In the genomic region with DNA sequence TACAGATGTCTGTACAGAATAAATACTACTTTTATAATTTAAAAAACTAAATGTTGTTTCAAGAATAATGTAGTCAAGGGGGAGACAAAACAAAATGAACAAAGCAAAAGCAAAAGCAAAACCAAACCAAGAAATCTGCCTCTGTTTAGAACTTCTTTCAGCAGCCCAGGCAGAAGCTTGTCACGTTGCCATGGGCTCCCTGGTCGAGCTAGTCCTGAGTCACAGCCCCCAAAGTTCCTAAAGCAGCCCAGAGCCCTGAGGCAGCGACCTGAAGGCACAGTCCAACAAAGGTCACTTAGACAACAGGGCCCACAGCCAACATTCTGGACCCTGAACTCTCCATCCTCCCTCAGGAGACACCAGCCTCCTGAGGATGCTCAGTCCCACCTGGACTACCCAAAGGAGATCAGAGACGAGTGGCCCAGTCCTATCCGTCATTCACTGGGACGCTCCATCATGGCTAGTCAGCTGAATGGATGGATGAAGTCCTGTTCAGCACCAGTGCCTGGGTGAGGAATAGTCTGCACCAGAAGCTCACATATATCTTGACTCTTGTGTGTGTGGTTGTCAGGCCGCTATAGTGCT, we compare ENCODE assay signal across 23 cellular contexts. TPM values are rescaled to one million over a fixed set of nuclear protein-coding genes. Genes with fewer than 3 reads are reported as not detected.
A peak's percentile ranks its signal among the peaks of the same experiment; 100 is the strongest.
DNase-seq lines count a peak whose midpoint lies in the region; ATAC-seq and TF ChIP-seq lines count a peak whose summit lies in the region.
"Had no signal": no experiment of that assay in that cellular context is flagged by ENCODE, and none has a peak within 500 bp of the region (broad histone marks: within the 10 kb centered on the region; RNA-seq: fewer than 3 reads in every experiment).

No MANE protein-coding gene starts in this region.

- H3K36me3 Mint-ChIP-seq in natural killer cell treated with Interleukin-12 subunit alpha and Interleukin-12 subunit beta and Interleukin-15 and Interleukin-18, amount 100 ng/mL, for 72 hours = no peaks in the 10 kb centered on the region
- H3K36me3 Mint-ChIP-seq in natural killer cell = no peaks in the 10 kb centered on the region
- no peaks in the 10 kb centered on the region for H3K36me3 Mint-ChIP-seq in activated naive CD8-positive, alpha-beta T cell treated with anti-CD3 and anti-CD28 coated beads, Interleukin-2, amount 50 U/mL, for 24 hours (ENCODE audit: low read depth)
- no peaks in the 10 kb centered on the region for H3K36me3 Mint-ChIP-seq in neural progenitor cell
- H3K36me3 Mint-ChIP-seq: memory B cell had no signal

- no peak overlapping the region for H3K4me3 ChIP-seq in neural progenitor cell
- no peak overlapping the region for H3K4me3 ChIP-seq in tibial nerve
- H3K4me3 ChIP-seq: GM23248, Peyer's patch, SJSA1 had no signal

- no peak overlapping the region for H3K4me3 Mint-ChIP-seq in natural killer cell treated with Interleukin-12 subunit alpha and Interleukin-12 subunit beta and Interleukin-15 and Interleukin-18, amount 100 ng/mL, for 72 hours
- H3K4me3 Mint-ChIP-seq in natural killer cell (no peak overlapping the region), neural progenitor cell (no peak overlapping the region)
- H3K4me3 Mint-ChIP-seq in activated naive CD8-positive, alpha-beta T cell treated with anti-CD3 and anti-CD28 coated beads, Interleukin-2, amount 50 U/mL, for 24 hours = no peak overlapping the region
- H3K4me3 Mint-ChIP-seq: memory B cell; T-helper 1 cell treated with Interleukin-12 subunit alpha and Interleukin-12 subunit beta and Interleukin-4 antibody, amounts not matched to agents 30 μg/mL and 1 μg/mL, for 36 hours had no signal

- H3K27me3 Mint-ChIP-seq in natural killer cell treated with Interleukin-12 subunit alpha and Interleukin-12 subunit beta and Interleukin-15 and Interleukin-18, amount 100 ng/mL, for 72 hours = peaks cover 8% of the 10 kb centered on the region in 2 donors
- H3K27me3 Mint-ChIP-seq in natural killer cell (ENCODE audit: low read depth in 2 of 2) = peaks cover 0 to 13% of the 10 kb centered on the region in 2 donors
- H3K27me3 Mint-ChIP-seq in activated naive CD8-positive, alpha-beta T cell treated with anti-CD3 and anti-CD28 coated beads, Interleukin-2, amount 50 U/mL, for 24 hours = no peaks in the 10 kb centered on the region
- H3K27me3 Mint-ChIP-seq in neural progenitor cell (ENCODE audit: insufficient read depth, low read depth) = peaks cover 4% of the 10 kb centered on the region

- no peaks in the 10 kb centered on the region for H3K4me1 ChIP-seq in neural progenitor cell
- H3K4me1 ChIP-seq in tibial nerve = no peaks in the 10 kb centered on the region
- H3K4me1 ChIP-seq: Peyer's patch, SJSA1 had no signal

- no peak for TF ChIP-seq POLR2A in tibial nerve (IDR thresholded peaks at IDR 0.05)

- no peak overlapping the region for H3K9ac ChIP-seq in neural progenitor cell
- H3K9ac ChIP-seq: GM23248 had no signal

- H3K27ac Mint-ChIP-seq in natural killer cell treated with Interleukin-12 subunit alpha and Interleukin-12 subunit beta and Interleukin-15 and Interleukin-18, amount 100 ng/mL, for 72 hours = no peak overlapping the region
- H3K27ac Mint-ChIP-seq in natural killer cell (no peak overlapping the region), neural progenitor cell (peak overlapping the region; percentile 62)
- H3K27ac Mint-ChIP-seq in activated naive CD8-positive, alpha-beta T cell treated with anti-CD3 and anti-CD28 coated beads, Interleukin-2, amount 50 U/mL, for 24 hours = no peak overlapping the region
- H3K27ac Mint-ChIP-seq: memory B cell; T-helper 1 cell treated with Interleukin-12 subunit alpha and Interleukin-12 subunit beta and Interleukin-4 antibody, amounts not matched to agents 30 μg/mL and 1 μg/mL, for 36 hours had no signal

- no peaks in the 10 kb centered on the region for H3K4me1 Mint-ChIP-seq in natural killer cell treated with Interleukin-12 subunit alpha and Interleukin-12 subunit beta and Interleukin-15 and Interleukin-18, amount 100 ng/mL, for 72 hours (ENCODE audit: low read depth in 2 of 2)
- no peaks in the 10 kb centered on the region for H3K4me1 Mint-ChIP-seq in natural killer cell
- H3K4me1 Mint-ChIP-seq in activated naive CD8-positive, alpha-beta T cell treated with anti-CD3 and anti-CD28 coated beads, Interleukin-2, amount 50 U/mL, for 24 hours = no peaks in the 10 kb centered on the region
- H3K4me1 Mint-ChIP-seq in neural progenitor cell = peaks cover 22% of the 10 kb centered on the region

- H3K9me3 ChIP-seq in neural progenitor cell (ENCODE audit: low read depth) = no peaks in the 10 kb centered on the region
- H3K9me3 ChIP-seq in tibial nerve = peaks cover 0 to 8% (median 0%) of the 10 kb centered on the region in 4 donors
- H3K9me3 ChIP-seq: Peyer's patch, SJSA1 had no signal

- no peaks in the 10 kb centered on the region for H3F3A ChIP-seq in neural progenitor cell (ENCODE audit: low read depth)

- intact Hi-C loops in natural killer cell (cut with micrococcal nuclease) = loop anchor here (10.0 kb wide), 1 partner anchor 515 kb away; no protein-coding TSS in a partner anchor

- H3K27me3 ChIP-seq in neural progenitor cell (no peaks in the 10 kb centered on the region), tibial nerve (no peaks in the 10 kb centered on the region)
- H3K27me3 ChIP-seq: Peyer's patch, SJSA1 had no signal

- no peaks in the 10 kb centered on the region for H3K36me3 ChIP-seq in neural progenitor cell
- H3K36me3 ChIP-seq in tibial nerve = no peaks in the 10 kb centered on the region
- H3K36me3 ChIP-seq: Peyer's patch, SJSA1 had no signal

- no peak for DNase-seq in natural killer cell treated with Interleukin-12 subunit alpha and Interleukin-12 subunit beta and Interleukin-15 and Interleukin-18, amount 100 ng/mL, for 72 hours (ENCODE audit: low spot score)
- no peak for DNase-seq in natural killer cell
- DNase-seq in M059J (ENCODE audit: low read depth) = peak; percentile 30
- DNase-seq in activated naive CD8-positive, alpha-beta T cell treated with anti-CD3 and anti-CD28 coated beads, Interleukin-2, amount 50 U/mL, for 24 hours = peak; percentile 4
- DNase-seq in neural progenitor cell (ENCODE audit: low spot score) = no peak
- no peak for DNase-seq in tibial nerve (ENCODE audit: low spot score in 2 of 2)
- no peak for DNase-seq in MV-4-11 (lab: John Stamatoyannopoulos, UW)
- DNase-seq: activated CD8-positive, alpha-beta memory T cell treated with anti-CD3 and anti-CD28 coated beads for 24 hours; AML-193; glutamatergic neuron; GM23248; NCI-H1417; NK-92 treated with Interleukin-12 subunit alpha and Interleukin-12 subunit beta, amount 100 ng/mL, for 24 hours; Peyer's patch; retina; stimulated activated CD4-positive, alpha-beta T cell treated with anti-CD3 and anti-CD28 coated beads, Interleukin-4, amount 100 ng/mL, for 24 hours; trophoblast cell had no signal

- H4K20me1 ChIP-seq in neural progenitor cell (ENCODE audit: low read depth) = no peaks in the 10 kb centered on the region

- H3K27ac ChIP-seq in neural progenitor cell (no peak overlapping the region), tibial nerve (no peak overlapping the region)
- H3K27ac ChIP-seq: GM23248, Peyer's patch, SJSA1 had no signal

- no peaks in the 10 kb centered on the region for H3K79me2 ChIP-seq in neural progenitor cell (ENCODE audit: low read depth)

- no peaks in the 10 kb centered on the region for H3K9me3 Mint-ChIP-seq in natural killer cell treated with Interleukin-12 subunit alpha and Interleukin-12 subunit beta and Interleukin-15 and Interleukin-18, amount 100 ng/mL, for 72 hours
- H3K9me3 Mint-ChIP-seq in natural killer cell (no peaks in the 10 kb centered on the region), neural progenitor cell (no peaks in the 10 kb centered on the region)
- no peaks in the 10 kb centered on the region for H3K9me3 Mint-ChIP-seq in activated naive CD8-positive, alpha-beta T cell treated with anti-CD3 and anti-CD28 coated beads, Interleukin-2, amount 50 U/mL, for 24 hours
- H3K9me3 Mint-ChIP-seq: T-helper 1 cell treated with Interleukin-12 subunit alpha and Interleukin-12 subunit beta and Interleukin-4 antibody, amounts not matched to agents 30 μg/mL and 1 μg/mL, for 36 hours had no signal

- no peak for TF ChIP-seq EP300 in tibial nerve (IDR thresholded peaks at IDR 0.05)

- TF ChIP-seq CTCF in natural killer cell (IDR thresholded peaks at IDR 0.05) (no peak), neural progenitor cell (IDR thresholded peaks at IDR 0.05) (no peak), tibial nerve (IDR thresholded peaks at IDR 0.05) (no peak)

- H3K4me2 ChIP-seq in neural progenitor cell = no peak overlapping the region

- WGBS in tibial nerve, 2 donors = 47 to 58% methylated on average over 4 to 7 of the region's 7 CpGs

- no peak overlapping the region for H2AFZ ChIP-seq in neural progenitor cell (replicated peaks)
- H2AFZ ChIP-seq: GM23248 had no signal

- ATAC-seq in natural killer cell treated with Interleukin-12 subunit alpha and Interleukin-12 subunit beta and Interleukin-15 and Interleukin-18, amount 100 ng/mL, for 72 hours = peak; percentile 49 to 57
- ATAC-seq in natural killer cell (no peak), HG02759 (IDR thresholded peaks at IDR 0.05; ENCODE audit: unreplicated experiment) (no peak)
- peak; percentile 52 for ATAC-seq in activated naive CD8-positive, alpha-beta T cell treated with anti-CD3 and anti-CD28 coated beads, Interleukin-2, amount 50 U/mL, for 24 hours

RNA-seq across cellular contexts. Expression of gene SIAH3, which starts 41.7 kb away (rescaled TPM):
- total RNA-seq in natural killer cell treated with Interleukin-12 subunit alpha and Interleukin-12 subunit beta and Interleukin-15 and Interleukin-18, amount 100 ng/mL, for 72 hours = not detected
- total RNA-seq in natural killer cell (not detected), neural progenitor cell (ENCODE audit: low replicate concordance) (not detected in 2 replicates), tibial nerve (not detected)
- total RNA-seq in M059J (2014; rRNA removed; shearing (Covaris generic)) = 0.10 and 0.37 TPM in 2 replicates
- total RNA-seq: GM23248, NCI-H460, osteoblast, Peyer's patch had no signal

Comparison
In these comparisons a context has a peak if more than half of its experiments do, and no peak if none do; other contexts are left out.
1. ATAC-seq: peak in natural killer cell treated with Interleukin-12 subunit alpha and Interleukin-12 subunit beta and Interleukin-15 and Interleukin-18, amount 100 ng/mL, for 72 hours (2 of 2) and activated naive CD8-positive, alpha-beta T cell treated with anti-CD3 and anti-CD28 coated beads, Interleukin-2, amount 50 U/mL, for 24 hours (single experiment); none in natural killer cell (0 of 3) and HG02759 (single experiment).
2. DNase-seq: peak in M059J (single experiment) and activated naive CD8-positive, alpha-beta T cell treated with anti-CD3 and anti-CD28 coated beads, Interleukin-2, amount 50 U/mL, for 24 hours (single experiment); none in natural killer cell treated with Interleukin-12 subunit alpha and Interleukin-12 subunit beta and Interleukin-15 and Interleukin-18, amount 100 ng/mL, for 72 hours (single experiment), natural killer cell (single experiment), neural progenitor cell (single experiment), tibial nerve (0 of 2) and MV-4-11 (single experiment).